ENCODE assay signal across 8 cellular contexts in genomic region chr14:101705733-101706508, GRCh38. TPM values are rescaled to one million over a fixed set of nuclear protein-coding genes. Genes with fewer than 3 reads are reported as not detected.
A peak's percentile ranks its signal among the peaks of the same experiment; 100 is the strongest.
DNase-seq lines count a peak whose midpoint lies in the region; ATAC-seq and TF ChIP-seq lines count a peak whose summit lies in the region.

No MANE protein-coding gene starts in this region.

- no peaks in the 10 kb centered on the region for H3K36me3 Mint-ChIP-seq in T-cell

- no peak for TF ChIP-seq CTCF in GM12865 (IDR thresholded peaks at IDR 0.05; ENCODE audit: insufficient read depth, low read depth, low read length, missing control alignments)

- peak overlapping the region; percentile 67 to 80 (median 76) for H3K4me3 Mint-ChIP-seq in T-cell

- peak overlapping the region; percentile 37; the same call in 1 of the 2 replicates for H3K4me3 ChIP-seq in GM12865 (ENCODE audit: low read depth, low read length)

- POLR2A ChIA-PET in T-cell (lab: Charles Lee): interaction anchor here (0.6 to 2.4 kb wide), 9 partner anchors 54 to 259 kb away, joined by 3 to 19 read pairs (median 7); partner anchors contain the start of gene DYNC1H1 (in 1 of the 2)

- H3K27me3 Mint-ChIP-seq in T-cell: no peaks in the 10 kb centered on the region

- H3K4me1 Mint-ChIP-seq in T-cell: peaks cover 40 to 53% (median 41%) of the 10 kb centered on the region in 3 donors

- H3K9me3 Mint-ChIP-seq in T-cell: no peaks in the 10 kb centered on the region

- DNase-seq in GM12865 (ENCODE audit: low read depth): peak; percentile 48
- DNase-seq in T-cell: peak; percentile 41 to 77 (median 64)
- DNase-seq in astrocyte of the hippocampus (ENCODE audit: low read depth, low spot score): peak; percentile 44
- peak; percentile 79 for DNase-seq in left kidney (ENCODE audit: low read depth, low spot score)
- DNase-seq in stimulated activated CD4-positive, alpha-beta T cell treated with anti-CD3 and anti-CD28 coated beads, Interleukin-4, amount 100 ng/mL, for 48 hours (ENCODE audit: low read depth in 2 of 2): peak; percentile 38 to 41
- no peak for DNase-seq in NCI-H82 (lab: John Stamatoyannopoulos, UW)
- no peak for DNase-seq in NCI-H187 (lab: John Stamatoyannopoulos, UW)
- no peak for DNase-seq in DMS153 treated with DMSO at 0.1 percent for 48 hours (lab: John Stamatoyannopoulos, UW; ENCODE audit: unreplicated experiment)

- peak; percentile 80 to 92 (median 87) for ATAC-seq in T-cell (replicated peaks in 1 of 4)

- peak overlapping the region; percentile 89 to 92 for H3K27ac Mint-ChIP-seq in T-cell

- CTCF ChIA-PET in T-cell (lab: Charles Lee): interaction anchor here (0.6 to 3.6 kb wide), 11 partner anchors 16 to 657 kb away, joined by 3 to 37 read pairs (median 3); partner anchors contain the start of genes CINP (in 1 of the 2) and TECPR2 (in 1 of the 2)

RNA-seq across cellular contexts. Expression of gene PPP2R5C, which starts 55.6 kb away (rescaled TPM):
- total RNA-seq in T-cell: 100 to 1,000 TPM; 435 to 627 (median 489) TPM

Comparison
In these comparisons a context has a peak if more than half of its experiments do, and no peak if none do; other contexts are left out.
1. DNase-seq: peak in GM12865 (single experiment), T-cell (34 of 34), astrocyte of the hippocampus (single experiment), left kidney (single experiment) and stimulated activated CD4-positive, alpha-beta T cell treated with anti-CD3 and anti-CD28 coated beads, Interleukin-4, amount 100 ng/mL, for 48 hours (2 of 2); none in NCI-H82 (single experiment), NCI-H187 (0 of 2) and DMS153 treated with DMSO at 0.1 percent for 48 hours (single experiment).